ENCODE assay signal across 8 cellular contexts in genomic region chrX:3843522-3844145, GRCh38.
DNase-seq lines count a peak whose midpoint lies in the region; ATAC-seq, FAIRE-seq and TF ChIP-seq lines count a peak whose summit lies in the region.
"Not testable (repeated sequence)": the region's sequence is repeated elsewhere in the genome, so short reads cannot be mapped to it uniquely, and the experiment has no call there.

No MANE protein-coding gene starts in this region.

- H3K4me2 ChIP-seq in A549; fibroblast of lung (ENCODE audit: extremely low read depth, insufficient read depth, low read length): not testable (repeated sequence)

- FAIRE-seq in A549 (lab: Jason Lieb, UNC) = not testable (repeated sequence)

- H4K20me1 ChIP-seq in fibroblast of lung (ENCODE audit: control insufficient read depth, extremely low read depth, insufficient read depth, low read length) = not testable (repeated sequence)

- TF ChIP-seq EP300 in A549 (IDR thresholded peaks at IDR 0.05) = not testable (repeated sequence)

- H3K4me1 ChIP-seq in A549; fibroblast of lung (ENCODE audit: control insufficient read depth, extremely low read depth, insufficient read depth, low read length); mucosa of descending colon (ENCODE audit: low read depth): not testable (repeated sequence)

- H3K9ac ChIP-seq in fibroblast of lung (ENCODE audit: insufficient read depth, low read length) = peak overlapping the region; percentile 30

- H3K27ac ChIP-seq in A549; fibroblast of lung (ENCODE audit: insufficient read depth, low read length): not testable (repeated sequence)

- not testable (repeated sequence) for H3K27ac Mint-ChIP-seq in T-helper 17 cell

- not testable (repeated sequence) for H3K36me3 ChIP-seq in fibroblast of lung (ENCODE audit: control insufficient read depth, insufficient read depth, low read length); mucosa of descending colon (ENCODE audit: low read depth)

- CTCF ChIA-PET in A549 (lab: Yijun Ruan, JAX) = not testable (repeated sequence)

- TF ChIP-seq POLR2A in A549 (IDR thresholded peaks at IDR 0.05; ENCODE audit: low read length) = not testable (repeated sequence)

- H3K79me2 ChIP-seq in fibroblast of lung (ENCODE audit: control insufficient read depth, insufficient read depth, low read length) = not testable (repeated sequence)

- TF ChIP-seq RAD21 in A549 (conservative IDR thresholded peaks at IDR 0.05 in 1 of 2, IDR thresholded peaks at IDR 0.05 in 1 of 2) = not testable (repeated sequence)

- not testable (repeated sequence) for H3K36me3 Mint-ChIP-seq in T-helper 17 cell (ENCODE audit: low read depth)

- not testable (repeated sequence) for H3K4me3 Mint-ChIP-seq in T-helper 17 cell

- not testable (repeated sequence) for TF ChIP-seq CTCF in A549 (IDR thresholded peaks at IDR 0.05); fibroblast of lung (conservative IDR thresholded peaks at IDR 0.05 in 1 of 2, IDR thresholded peaks at IDR 0.05 in 1 of 2; ENCODE audit: low read depth in 1 of 2, low read length in 2 of 2); mucosa of descending colon (IDR thresholded peaks at IDR 0.05)

- not testable (repeated sequence) for H2AFZ ChIP-seq in fibroblast of lung (ENCODE audit: low read length)

- intact Hi-C loops in mucosa of descending colon (cut with DNase I, micrococcal nuclease) = not testable (repeated sequence)

- H3K9me3 ChIP-seq in A549; T-helper 17 cell (ENCODE audit: control insufficient read depth, low read length, poor library complexity, severe bottlenecking); fibroblast of lung (ENCODE audit: control insufficient read depth, insufficient read depth, low read depth, low read length); mucosa of descending colon: not testable (repeated sequence)

- DNase-seq in A549 (ENCODE audit: low read depth in 1 of 2, low spot score in 1 of 2); T-helper 17 cell; fibroblast of lung (ENCODE audit: low read depth in 2 of 2); mucosa of descending colon: not testable (repeated sequence)

- not testable (repeated sequence) for H3K4me1 Mint-ChIP-seq in T-helper 17 cell

- no CpG with 5 or more reads among the region's 85 CpGs for WGBS in A549 (ENCODE audit: missing lambda C conversion rate)

- POLR2A ChIA-PET in A549 (lab: Yijun Ruan, JAX) = not testable (repeated sequence)

- not testable (repeated sequence) for H3K27me3 Mint-ChIP-seq in T-helper 17 cell

- not testable (repeated sequence) for H3K4me3 ChIP-seq in A549
- H3K4me3 ChIP-seq in fibroblast of lung (replicated peaks in 1 of 4; ENCODE audit: control extremely low read depth in 1 of 4, insufficient read depth in 1 of 4, low read depth in 3 of 4, low read length in 4 of 4) (peak overlapping the region in 1 of 4 experiments; percentile 39), mucosa of descending colon (peak overlapping the region; percentile 30)

- H3K27me3 ChIP-seq in fibroblast of lung (ENCODE audit: control insufficient read depth, insufficient read depth, low read length) = not testable (repeated sequence)

- ATAC-seq in A549 = peak; percentile 98 to 100
- peak; percentile 96 for ATAC-seq in GM18868 (IDR thresholded peaks at IDR 0.05; ENCODE audit: unreplicated experiment)
- ATAC-seq in GM21515 (IDR thresholded peaks at IDR 0.05; ENCODE audit: unreplicated experiment) = peak; percentile 95
- peak; percentile 79 for ATAC-seq in HG02884 (IDR thresholded peaks at IDR 0.05; ENCODE audit: unreplicated experiment)
- peak; percentile 94 for ATAC-seq in HG03439 (IDR thresholded peaks at IDR 0.05; ENCODE audit: unreplicated experiment)
- ATAC-seq in T-helper 17 cell = peak; percentile 96
- peak; percentile 98 for ATAC-seq in mucosa of descending colon
